14 cellular contexts compared by ENCODE assay signal in the genomic region with DNA sequence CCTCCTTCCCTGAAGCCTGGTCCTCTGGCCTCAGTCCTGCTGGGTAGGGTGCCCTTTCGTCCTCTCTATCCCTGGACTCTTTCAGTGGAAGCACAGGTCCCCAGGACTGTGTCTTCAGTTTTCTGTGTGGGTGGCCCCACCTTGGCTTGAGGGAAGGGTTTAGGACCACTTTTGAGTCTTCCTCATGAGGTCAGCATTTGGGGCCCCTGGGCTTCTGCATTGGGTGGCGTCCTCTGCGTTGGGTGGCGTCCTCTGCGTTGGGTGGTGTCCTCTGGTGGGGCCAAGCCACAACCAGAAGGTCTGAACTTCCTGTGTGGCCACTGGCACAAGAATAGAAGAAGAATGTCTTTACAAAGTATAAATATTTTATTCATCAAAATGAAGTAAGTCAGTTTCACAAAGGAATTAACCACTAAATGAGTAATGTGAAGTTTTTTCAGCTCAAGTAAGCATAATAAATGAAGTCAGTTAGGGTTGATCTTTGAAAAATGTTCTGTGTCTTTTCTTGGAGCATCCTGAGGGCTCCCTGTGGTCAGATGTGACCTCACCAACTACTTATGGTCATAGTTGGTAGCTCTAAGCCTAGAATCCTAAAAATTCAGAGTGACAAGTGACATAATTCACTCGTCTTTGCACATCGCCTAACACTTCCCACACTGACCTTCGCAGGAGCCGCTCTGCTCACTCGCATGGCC. TPM values are rescaled to one million over a fixed set of nuclear protein-coding genes. Genes with fewer than 3 reads are reported as not detected.
DNase-seq lines count a peak whose midpoint lies in the region; ATAC-seq and TF ChIP-seq lines count a peak whose summit lies in the region.
"Had no signal": no experiment of that assay in that cellular context is flagged by ENCODE, and none has a peak within 500 bp of the region (broad histone marks: within the 10 kb centered on the region; RNA-seq: fewer than 3 reads in every experiment).

No MANE protein-coding gene starts in this region.

- H3K4me3 ChIP-seq in AG04449 (ENCODE audit: low read depth, low read length) = no peak overlapping the region
- H3K4me3 ChIP-seq: colonic mucosa had no signal

- TF ChIP-seq CTCF in AG04449 (IDR thresholded peaks at IDR 0.05; ENCODE audit: insufficient read depth, low read length, missing control alignments) = no peak

- DNase-seq in AG04449 (ENCODE audit: low read depth, low spot score) = peak; percentile 59
- peak; percentile 43 for DNase-seq in HS-5 (ENCODE audit: low read depth)
- peak; percentile 55 for DNase-seq in epidermal melanocyte (ENCODE audit: insufficient read length, low spot score)
- peak; percentile 66 for DNase-seq in myocyte (ENCODE audit: low read depth)
- no peak for DNase-seq in stimulated activated naive CD4-positive, alpha-beta T cell treated with Interleukin-2 at 50 U/mL for 16 hours (lab: John Stamatoyannopoulos, UW)
- no peak for DNase-seq in activated CD4-positive, alpha-beta T cell treated with anti-CD3 and anti-CD28 coated beads, Interleukin-2, amount 50 U/mL, for 48 hours
- DNase-seq: activated B cell treated with CpG ODN at 0.5 μM for 24 hours, colonic mucosa, GDM1, mesendoderm, NCI-H446 had no signal

- CTCF ChIA-PET in AG04449 (lab: Yijun Ruan, JAX) = interaction anchor here (1.1 kb wide), 1 partner anchor 9 kb away, joined by 3 read pairs; no protein-coding TSS in a partner anchor

- POLR2A ChIA-PET in AG04449 (lab: Yijun Ruan, JAX) = interaction anchor here (0.6 to 1.1 kb wide), 2 partner anchors 10 to 33 kb away, joined by 3 to 5 read pairs; no protein-coding TSS in a partner anchor

- ATAC-seq in HG03135 (IDR thresholded peaks at IDR 0.05; ENCODE audit: unreplicated experiment) = no peak
- ATAC-seq in GM21786 (IDR thresholded peaks at IDR 0.05; ENCODE audit: unreplicated experiment) = no peak

RNA-seq across cellular contexts. Expression of a gene that starts 39.2 kb away (rescaled TPM):
- 0.47 and 0.48 TPM in 2 replicates for total RNA-seq in myocyte
- 1.3 TPM for polyA plus RNA-seq in myocyte (2012)
- total RNA-seq: activated B cell treated with CpG ODN at 0.5 μM for 24 hours had no signal
- polyA plus RNA-seq: AG04450 had no signal

Comparison
In these comparisons a context has a peak if more than half of its experiments do, and no peak if none do; other contexts are left out.
1. DNase-seq: peak in AG04449 (single experiment), HS-5 (single experiment), epidermal melanocyte (single experiment) and myocyte (single experiment); none in stimulated activated naive CD4-positive, alpha-beta T cell treated with Interleukin-2 at 50 U/mL for 16 hours (single experiment) and activated CD4-positive, alpha-beta T cell treated with anti-CD3 and anti-CD28 coated beads, Interleukin-2, amount 50 U/mL, for 48 hours (0 of 2).